In genomic region chr1:28885982-28886730, GRCh38 we compare ENCODE assay signal across 2 cellular contexts.
TF ChIP-seq lines count a peak whose summit lies in the region.

No MANE protein-coding gene starts in this region.

TF ChIP-seq in A549, 52 proteins besides CTCF, POLR2A, EP300 and RAD21 (continued from another document):
- no peak for TF ChIP-seq MYC (IDR thresholded peaks at IDR 0.05; ENCODE audit: borderline replicate concordance, low read length)
- TF ChIP-seq USF2 (IDR thresholded peaks at IDR 0.05), result no peak
- no peak for TF ChIP-seq NR3C1 (IDR thresholded peaks at IDR 0.05)
- TF ChIP-seq NFE2L2 (conservative IDR thresholded peaks at IDR 0.05; ENCODE audit: low read length), result no peak
- TF ChIP-seq CEBPB (IDR thresholded peaks at IDR 0.05), result no peak
- no peak for TF ChIP-seq BHLHE40 (IDR thresholded peaks at IDR 0.05; ENCODE audit: low read depth, low read length)
- no peak for TF ChIP-seq REST (IDR thresholded peaks at IDR 0.05)
- TF ChIP-seq JUNB (IDR thresholded peaks at IDR 0.05), result no peak

TF ChIP-seq in HCT116, 20 proteins besides CTCF, POLR2A, EP300 and RAD21 (continued from another document):
- TF ChIP-seq REST (IDR thresholded peaks at IDR 0.05; ENCODE audit: low read depth) (no peak), MAX (IDR thresholded peaks at IDR 0.05) (no peak), TCF7L2 (IDR thresholded peaks at IDR 0.05; ENCODE audit: borderline replicate concordance, extremely low read depth, insufficient read depth, insufficient read length) (no peak), SIN3A (IDR thresholded peaks at IDR 0.05; ENCODE audit: low read depth) (no peak), ELF1 (IDR thresholded peaks at IDR 0.05; ENCODE audit: borderline replicate concordance, low read depth) (no peak)
